5 cellular contexts compared by ENCODE assay signal in genomic region chr2:35478121-35478520, GRCh38.
DNase-seq lines count a peak whose midpoint lies in the region; FAIRE-seq and TF ChIP-seq lines count a peak whose summit lies in the region.
"Not testable (repeated sequence)": the region's sequence is repeated elsewhere in the genome, so short reads cannot be mapped to it uniquely, and the experiment has no call there.

No MANE protein-coding gene starts in this region.

- dilution Hi-C loops in endothelial cell of umbilical vein (cut with MboI; ENCODE audit: extremely low pct_ligation_motif_present, low sequenced_read_pairs) = not testable (repeated sequence)

- POLR2A ChIA-PET in endothelial cell of umbilical vein (lab: Charles Lee) = not testable (repeated sequence)

- not testable (repeated sequence) for H3K9me3 ChIP-seq in endothelial cell of umbilical vein (replicated peaks; ENCODE audit: control insufficient read depth, insufficient read depth, low read length); kidney (ENCODE audit: control insufficient read depth in 1 of 2, low read length in 2 of 2); sigmoid colon

- H3K36me3 ChIP-seq in endothelial cell of umbilical vein (ENCODE audit: control insufficient read depth in 2 of 2, extremely low read depth in 1 of 2, insufficient read depth in 2 of 2, low read length in 2 of 2); kidney (ENCODE audit: control insufficient read depth in 1 of 2, insufficient read depth in 2 of 2, low read length in 2 of 2); sigmoid colon: not testable (repeated sequence)

- not testable (repeated sequence) for H4K20me1 ChIP-seq in endothelial cell of umbilical vein (replicated peaks; ENCODE audit: control insufficient read depth, extremely low read depth, insufficient read depth, low read length)

- not testable (repeated sequence) for H3K9me1 ChIP-seq in endothelial cell of umbilical vein (replicated peaks; ENCODE audit: control insufficient read depth, extremely low read depth, insufficient read depth, low read length)

- TF ChIP-seq CTCF in VCaP (conservative IDR thresholded peaks at IDR 0.05) (0 out of 2 replicates have a peak, but pooled peaks have one; percentile 7), endothelial cell of umbilical vein (IDR thresholded peaks at IDR 0.05; ENCODE audit: extremely low read depth in 1 of 2, insufficient read depth in 1 of 2, low read depth in 1 of 2, low read length in 2 of 2) (peak in 1 of 2 donors; percentile 33)
- TF ChIP-seq CTCF in kidney (IDR thresholded peaks at IDR 0.05; ENCODE audit: borderline replicate concordance, extremely low read depth, insufficient read depth); sigmoid colon (IDR thresholded peaks at IDR 0.05): not testable (repeated sequence)

- CTCF ChIA-PET in endothelial cell of umbilical vein (lab: Charles Lee) = interaction anchor here (1.1 kb wide), 1 partner anchor 380 kb away, joined by 8 read pairs; no protein-coding TSS in a partner anchor

- not testable (repeated sequence) for H2AFZ ChIP-seq in endothelial cell of umbilical vein (ENCODE audit: low read depth, low read length)

- not testable (repeated sequence) for H3K4me2 ChIP-seq in endothelial cell of umbilical vein (ENCODE audit: insufficient read depth, low read length)

- DNase-seq in dermis blood vessel endothelial cell (peak; percentile 42), kidney (peak; percentile 27), sigmoid colon (peak; percentile 51)
- DNase-seq in endothelial cell of umbilical vein (ENCODE audit: low read depth, low spot score) = not testable (repeated sequence)

- TF ChIP-seq EP300 in sigmoid colon (IDR thresholded peaks at IDR 0.05) = not testable (repeated sequence)

- not testable (repeated sequence) for H3K27ac ChIP-seq in VCaP; endothelial cell of umbilical vein (ENCODE audit: insufficient read depth, low read depth, low read length); kidney (ENCODE audit: low read depth in 2 of 2, low read length in 2 of 2); sigmoid colon

- not testable (repeated sequence) for BruUV-seq in endothelial cell of umbilical vein (replicated peaks; lab: Mats Ljungman, UMichigan)

- intact Hi-C loops in endothelial cell of umbilical vein (cut with micrococcal nuclease) = loop anchor here (5.0 kb wide), 1 partner anchor 379 kb away; no protein-coding TSS in a partner anchor
- intact Hi-C loops in kidney (cut with DNase I); sigmoid colon (cut with DNase I): not testable (repeated sequence)

- H3K4me1 ChIP-seq in endothelial cell of umbilical vein (ENCODE audit: control insufficient read depth, extremely low read depth, insufficient read depth, low read length); kidney (ENCODE audit: control insufficient read depth in 1 of 2, insufficient read depth in 1 of 2, low read depth in 1 of 2, low read length in 2 of 2); sigmoid colon: not testable (repeated sequence)

- not testable (repeated sequence) for H3K4me3 ChIP-seq in endothelial cell of umbilical vein (replicated peaks in 1 of 3; ENCODE audit: insufficient read depth in 1 of 3, low read depth in 1 of 3, low read length in 3 of 3); kidney (ENCODE audit: low read length in 2 of 2); sigmoid colon

- peak; percentile 64 for FAIRE-seq in endothelial cell of umbilical vein (lab: Jason Lieb, UNC)
- not testable (repeated sequence) for FAIRE-seq in kidney (lab: Jason Lieb, UNC)

- WGBS in sigmoid colon, 2 donors = 70 to 76% methylated on average over 2 of the region's 2 CpGs

- TF ChIP-seq POLR2A in endothelial cell of umbilical vein (IDR thresholded peaks at IDR 0.05; ENCODE audit: low read depth, low read length); sigmoid colon (IDR thresholded peaks at IDR 0.05): not testable (repeated sequence)

- not testable (repeated sequence) for H3K9ac ChIP-seq in endothelial cell of umbilical vein (replicated peaks; ENCODE audit: extremely low read depth, insufficient read depth, low read length); kidney (ENCODE audit: low read length in 2 of 2)

- H3K27me3 ChIP-seq in endothelial cell of umbilical vein (ENCODE audit: control insufficient read depth in 2 of 2, insufficient read depth in 2 of 2, low read length in 2 of 2); sigmoid colon: not testable (repeated sequence)

- H3K79me2 ChIP-seq in endothelial cell of umbilical vein (ENCODE audit: control insufficient read depth, insufficient read depth, low read length) = not testable (repeated sequence)
